Comparison of ENCODE assay signal across 28 cellular contexts in genomic region chr22:17664414-17665045, GRCh38.
"Had no signal": no experiment of that assay in that cellular context is flagged by ENCODE, and none has a peak within 500 bp of the region (broad histone marks: within the 10 kb centered on the region; RNA-seq: fewer than 3 reads in every experiment).

No MANE protein-coding gene starts in this region.

- H3K27me3 Mint-ChIP-seq: activated B cell treated with CpG ODN at 0.5 μM for 24 hours; activated CD4-positive, alpha-beta memory T cell treated with anti-CD3 and anti-CD28 coated beads for 36 hours; activated CD4-positive, alpha-beta T cell treated with anti-CD3 and anti-CD28 coated beads, Interleukin-2, amount 10 ng/mL, durations not matched to agents 24 days and 14 days; activated naive CD8-positive, alpha-beta T cell; brain; central memory CD8-positive, alpha-beta T cell had no signal

- H3K4me3 Mint-ChIP-seq: activated B cell treated with CpG ODN at 0.5 μM for 24 hours; activated CD4-positive, alpha-beta memory T cell treated with anti-CD3 and anti-CD28 coated beads for 36 hours; activated CD4-positive, alpha-beta T cell treated with anti-CD3 and anti-CD28 coated beads, Interleukin-2, amount 10 ng/mL, durations not matched to agents 24 days and 14 days; activated naive CD4-positive, alpha-beta T cell treated with anti-CD3 and anti-CD28 coated beads for 36 hours; activated naive CD8-positive, alpha-beta T cell; activated T-cell treated with anti-CD3 and anti-CD28 coated beads, Interleukin-2, amount 50 U/mL, for 4 hours; brain; central memory CD8-positive, alpha-beta T cell; T-helper 1 cell treated with Interleukin-12 subunit alpha and Interleukin-12 subunit beta and Interleukin-4 antibody, amounts not matched to agents 30 μg/mL and 1 μg/mL, for 36 hours had no signal

- H3K27ac Mint-ChIP-seq: activated B cell treated with CpG ODN at 0.5 μM for 24 hours; activated CD4-positive, alpha-beta memory T cell treated with anti-CD3 and anti-CD28 coated beads for 36 hours; activated CD4-positive, alpha-beta T cell treated with anti-CD3 and anti-CD28 coated beads, Interleukin-2, amount 10 ng/mL, durations not matched to agents 24 days and 14 days; activated naive CD4-positive, alpha-beta T cell treated with anti-CD3 and anti-CD28 coated beads for 36 hours; activated naive CD8-positive, alpha-beta T cell; brain; T-helper 1 cell treated with Interleukin-12 subunit alpha and Interleukin-12 subunit beta and Interleukin-4 antibody, amounts not matched to agents 30 μg/mL and 1 μg/mL, for 36 hours had no signal

- DNase-seq: activated B cell treated with CpG ODN at 0.5 μM for 24 hours; activated CD4-positive, alpha-beta memory T cell treated with anti-CD3 and anti-CD28 coated beads for 36 hours; activated CD4-positive, alpha-beta T cell treated with anti-CD3 and anti-CD28 coated beads for 1 hour; activated CD4-positive, alpha-beta T cell treated with anti-CD3 and anti-CD28 coated beads, Interleukin-2, amount 10 ng/mL, durations not matched to agents 24 days and 14 days; activated CD8-positive, alpha-beta memory T cell treated with anti-CD3 and anti-CD28 coated beads for 24 hours; activated effector memory CD4-positive, alpha-beta T cell treated with anti-CD3 and anti-CD28 coated beads, Interleukin-2, amount 50 U/mL, for 16 hours; activated naive CD4-positive, alpha-beta T cell treated with anti-CD3 and anti-CD28 coated beads for 36 hours; activated T-cell treated with anti-CD3 and anti-CD28 coated beads, Interleukin-2, amount 50 U/mL, for 4 hours; amygdala; Kasumi-1; KBM-7; NCI-H1048; NCI-H146; NCI-H1930; NCI-H2107; NCI-H2171 treated with DMSO at 0.1 percent for 48 hours; NCI-H345; NCI-H510A; NCI-H526 treated with DMSO at 0.1 percent for 48 hours; NCI-H82; NK-92 treated with Interleukin-12 subunit alpha and Interleukin-12 subunit beta, amount 100 ng/mL, for 24 hours; OCI-M1; SHP77 treated with DMSO at 0.1 percent for 48 hours had no signal

- H3K4me1 Mint-ChIP-seq: activated CD4-positive, alpha-beta T cell treated with anti-CD3 and anti-CD28 coated beads, Interleukin-2, amount 10 ng/mL, durations not matched to agents 24 days and 14 days; brain had no signal

- H3K9me3 Mint-ChIP-seq: activated T-cell treated with anti-CD3 and anti-CD28 coated beads, Interleukin-2, amount 50 U/mL, for 4 hours; central memory CD8-positive, alpha-beta T cell had no signal

- ATAC-seq: activated T-cell treated with anti-CD3 and anti-CD28 coated beads, Interleukin-2, amount 50 U/mL, for 4 hours; Panc1 had no signal
